9 cellular contexts compared by ENCODE assay signal in the genomic region with DNA sequence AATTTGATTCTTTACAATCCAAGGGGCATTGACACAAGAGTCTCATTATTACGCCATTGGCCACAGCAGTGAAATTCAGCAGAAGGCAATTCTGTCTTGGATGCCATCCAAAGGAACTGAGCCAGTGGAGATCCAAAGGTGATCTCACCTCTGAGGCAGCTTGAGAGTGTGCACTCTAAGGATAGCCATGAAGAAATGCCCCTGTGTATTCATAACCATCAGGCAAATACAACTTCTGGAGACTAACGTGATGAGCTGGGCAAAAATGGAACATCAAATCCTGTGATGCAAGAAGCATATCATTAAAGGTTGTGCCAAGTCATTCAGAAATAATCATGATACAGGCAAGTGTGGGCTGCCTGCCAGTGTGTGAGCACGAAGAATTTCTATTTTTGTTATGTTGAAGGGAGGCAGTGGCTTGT. TPM values are rescaled to one million over a fixed set of nuclear protein-coding genes. Genes with fewer than 3 reads are reported as not detected.
DNase-seq lines count a peak whose midpoint lies in the region; ATAC-seq, FAIRE-seq and TF ChIP-seq lines count a peak whose summit lies in the region.
"Had no signal": no experiment of that assay in that cellular context is flagged by ENCODE, and none has a peak within 500 bp of the region (broad histone marks: within the 10 kb centered on the region; RNA-seq: fewer than 3 reads in every experiment).

No MANE protein-coding gene starts in this region.

- no peaks in the 10 kb centered on the region for H3K23me2 ChIP-seq in H1 (ENCODE audit: low read depth, low read length)

- H2BK20ac ChIP-seq in H1 (ENCODE audit: low read length): peak overlapping the region; percentile 61; the same call in 1 of the 2 replicates

- no peak overlapping the region for H4K5ac ChIP-seq in H1 (ENCODE audit: insufficient read length, low read depth, low read length)

- H3K9me3 ChIP-seq in H1 (ENCODE audit: insufficient read depth in 2 of 2, low read depth in 1 of 2, low read length in 1 of 2) (no peaks in the 10 kb centered on the region), neural progenitor cell (ENCODE audit: low read depth) (no peaks in the 10 kb centered on the region)

- H3K79me2 ChIP-seq in H1 (ENCODE audit: control insufficient read depth in 1 of 2, insufficient read depth in 2 of 2, low read length in 2 of 2) (no peaks in the 10 kb centered on the region), neural progenitor cell (ENCODE audit: low read depth) (no peaks in the 10 kb centered on the region)

- H2BK15ac ChIP-seq in H1 (ENCODE audit: low read length): 0 out of 2 replicates have a peak overlapping the region, but pooled peaks have one; percentile 66

- POLR2A ChIA-PET in H1 (lab: Charles Lee; ENCODE audit: partially characterized antibody): no interaction called here

- TF ChIP-seq RAD21 in H1 (IDR thresholded peaks at IDR 0.05 in 1 of 2, conservative IDR thresholded peaks at IDR 0.05 in 1 of 2; ENCODE audit: low read depth in 2 of 2, low read length in 2 of 2): no peak

- intact Hi-C loops in CD14-positive monocyte (cut with micrococcal nuclease): no loop called here

- H2BK12ac ChIP-seq in H1 (ENCODE audit: low read depth, low read length): peak overlapping the region; percentile 89

- H3K27me3 ChIP-seq in H1 (replicated peaks in 1 of 4; ENCODE audit: control insufficient read depth in 3 of 4, extremely low read depth in 1 of 4, insufficient read depth in 3 of 4, low read length in 3 of 4) (no peaks in the 10 kb centered on the region), neural progenitor cell (no peaks in the 10 kb centered on the region)

- H3K4me3 ChIP-seq in H1 (ENCODE audit: extremely low read depth in 1 of 4, insufficient read depth in 2 of 4, low read depth in 3 of 4, low read length in 4 of 4) (no peak overlapping the region), neural progenitor cell (no peak overlapping the region)

- peak overlapping the region; percentile 20; the same call in 1 of the 2 replicates for H2BK5ac ChIP-seq in H1 (ENCODE audit: low read depth, low read length)

- H3K4me1 Mint-ChIP-seq in neural progenitor cell (peaks cover 3% of the 10 kb centered on the region), CD14-positive monocyte (no peaks in the 10 kb centered on the region)

- CTCF ChIA-PET in H1 (lab: Charles Lee; ENCODE audit: partially characterized antibody): no interaction called here

- H4K91ac ChIP-seq in H1 (replicated peaks; ENCODE audit: insufficient read length, low read length): no peak overlapping the region

- H3F3A ChIP-seq in neural progenitor cell (ENCODE audit: low read depth): peaks cover 21% of the 10 kb centered on the region

- no peak overlapping the region for H3K23ac ChIP-seq in H1 (ENCODE audit: insufficient read length)

- peaks cover 10% of the 10 kb centered on the region for H3K36me3 Mint-ChIP-seq in neural progenitor cell
- H3K36me3 Mint-ChIP-seq in CD14-positive monocyte: no peaks in the 10 kb centered on the region

- H2BK120ac ChIP-seq in H1 (replicated peaks; ENCODE audit: low read depth, low read length): peak overlapping the region; percentile 21

- H2AFZ ChIP-seq in H1 (ENCODE audit: low read length) (no peak overlapping the region), neural progenitor cell (replicated peaks) (no peak overlapping the region)

- TF ChIP-seq CTCF in H1 (IDR thresholded peaks at IDR 0.05; ENCODE audit: control extremely low read depth in 1 of 3, insufficient read depth in 1 of 3, low read depth in 1 of 3, low read length in 3 of 3) (no peak), neural progenitor cell (IDR thresholded peaks at IDR 0.05) (no peak), CD14-positive monocyte (IDR thresholded peaks at IDR 0.05) (no peak)

- H3K36me3 ChIP-seq in H1 (ENCODE audit: control insufficient read depth in 2 of 4, insufficient read depth in 4 of 4, low read length in 3 of 4) (no peaks in the 10 kb centered on the region), neural progenitor cell (no peaks in the 10 kb centered on the region)

- H3K4ac ChIP-seq in H1 (replicated peaks; ENCODE audit: insufficient read length, low read depth, low read length): no peak overlapping the region

- peak; percentile 70 for FAIRE-seq in H1 (lab: Jason Lieb, UNC)

- H4K20me1 ChIP-seq in H1 (replicated peaks in 1 of 2; ENCODE audit: control insufficient read depth in 1 of 2, insufficient read depth in 2 of 2, low read length in 2 of 2): no peaks in the 10 kb centered on the region
- H4K20me1 ChIP-seq in neural progenitor cell (ENCODE audit: low read depth): no peaks in the 10 kb centered on the region

- H3K9ac ChIP-seq in H1 (replicated peaks in 1 of 4; ENCODE audit: extremely low read depth in 1 of 4, low read depth in 3 of 4, low read length in 3 of 4) (no peak overlapping the region), neural progenitor cell (no peak overlapping the region)

- H3K27me3 Mint-ChIP-seq in neural progenitor cell (ENCODE audit: insufficient read depth, low read depth) (peaks cover 2% of the 10 kb centered on the region), CD14-positive monocyte (ENCODE audit: low read depth in 3 of 3) (peaks cover 0 to 2% (median 0%) of the 10 kb centered on the region in 3 donors)

- no peak overlapping the region for H4K8ac ChIP-seq in H1 (ENCODE audit: extremely low read depth, insufficient read depth, low read length)

- peak; percentile 69 for DNase-seq in HCEC 1CT
- DNase-seq in NCI-H2227 treated with DMSO at 0.1 percent for 48 hours (lab: John Stamatoyannopoulos, UW): peak; percentile 73
- DNase-seq in H1 (ENCODE audit: low read depth in 1 of 2, low spot score in 2 of 2): no peak
- no peak for DNase-seq in neural progenitor cell (ENCODE audit: low spot score)
- no peak for DNase-seq in foreskin melanocyte
- DNase-seq in T-helper 9 cell: no peak
- no peak for DNase-seq in CD14-positive monocyte (ENCODE audit: low spot score)
- DNase-seq: stimulated activated naive CD8-positive, alpha-beta T cell treated with anti-CD3 and anti-CD28 coated beads, Interleukin-15, Interleukin-2, amounts not matched to agents 100 U/mL and 50 U/mL, for 24 hours had no signal

- 93% methylated on average over 3 of the region's 3 CpGs; no CpG with 5 or more reads in 1 of the 2 experiments for WGBS in H1 (ENCODE audit: extremely low coverage in 1 of 2, insufficient coverage in 1 of 2, insufficient read length in 1 of 2, insufficient replicate concordance in 2 of 2, low coverage in 1 of 2, low lambda C conversion rate in 2 of 2, missing lambda C conversion rate in 1 of 2), 2 experiments

- peak overlapping the region; percentile 11 for H3K18ac ChIP-seq in H1 (ENCODE audit: extremely low read depth, low read length)

- no peak for TF ChIP-seq EP300 in H1 (IDR thresholded peaks at IDR 0.05; ENCODE audit: borderline replicate concordance in 1 of 2, low read depth in 2 of 2, low read length in 2 of 2)

- no peaks in the 10 kb centered on the region for H3K79me1 ChIP-seq in H1 (ENCODE audit: low read depth, low read length)

- H3K14ac ChIP-seq in H1 (ENCODE audit: insufficient read length): no peak overlapping the region

- H3K56ac ChIP-seq in H1 (replicated peaks; ENCODE audit: insufficient read length, low read depth, low read length): no peak overlapping the region

- ATAC-seq in GM21447 (IDR thresholded peaks at IDR 0.05; ENCODE audit: unreplicated experiment): no peak
- ATAC-seq: stimulated activated naive CD8-positive, alpha-beta T cell treated with anti-CD3 and anti-CD28 coated beads, Interleukin-15, Interleukin-2, amounts not matched to agents 100 U/mL and 50 U/mL, for 24 hours had no signal

- H3K9me3 Mint-ChIP-seq in neural progenitor cell (peaks cover 4% of the 10 kb centered on the region), CD14-positive monocyte (no peaks in the 10 kb centered on the region)

- H3K4me1 ChIP-seq in H1 (replicated peaks in 1 of 4; ENCODE audit: control insufficient read depth in 3 of 4, insufficient read depth in 4 of 4, low read length in 3 of 4) (peaks cover 2 to 8% (median 5%) of the 10 kb centered on the region in 4 experiments; a peak in 5 of 7 replicates), neural progenitor cell (peaks cover 56% of the 10 kb centered on the region)

- H3K4me3 Mint-ChIP-seq in neural progenitor cell: no peak overlapping the region
- no peak overlapping the region for H3K4me3 Mint-ChIP-seq in CD14-positive monocyte

- H3K27ac ChIP-seq in H1 (ENCODE audit: low read depth, low read length) (no peak overlapping the region), neural progenitor cell (no peak overlapping the region)

- TF ChIP-seq POLR2A in H1 (IDR thresholded peaks at IDR 0.05; ENCODE audit: control extremely low read depth in 1 of 2, low read depth in 2 of 2, low read length in 2 of 2): no peak

- no peak overlapping the region for H2AK5ac ChIP-seq in H1 (ENCODE audit: low read depth, low read length)

- no peak overlapping the region for H3K27ac Mint-ChIP-seq in neural progenitor cell
- no peak overlapping the region for H3K27ac Mint-ChIP-seq in CD14-positive monocyte

- H3K4me2 ChIP-seq in H1 (ENCODE audit: insufficient read depth in 1 of 2, low read depth in 2 of 2, low read length in 2 of 2) (no peak overlapping the region), neural progenitor cell (peak overlapping the region; percentile 21)

TF ChIP-seq in H1, 55 proteins besides CTCF, POLR2A, EP300 and RAD21:
- no peak for TF ChIP-seq CHD2 (IDR thresholded peaks at IDR 0.05; ENCODE audit: low read length)
- no peak for TF ChIP-seq TCF12 (IDR thresholded peaks at IDR 0.05; ENCODE audit: low read depth, low read length)
- TF ChIP-seq EZH2 (IDR thresholded peaks at IDR 0.05; ENCODE audit: low read depth, low read length, severe bottlenecking): no peak
- TF ChIP-seq SP2 (IDR thresholded peaks at IDR 0.05; ENCODE audit: low read length): no peak
- TF ChIP-seq RBBP5 (IDR thresholded peaks at IDR 0.05; ENCODE audit: borderline replicate concordance, low read depth, low read length): no peak

RNA-seq across cellular contexts. Expression of a gene that starts 41.4 kb away (rescaled TPM):
- total RNA-seq in H1 (2021; fragmentation: NEBNext Ultra II Directional; extraction: Animal tissue kit (Norgen Biotek cat#: 25700)): 2.0 and 2.9 TPM in 2 replicates
- polyA plus RNA-seq in H1 (2011; rRNA removed): 1.1 and 1.5 TPM in 2 replicates
- polyA plus RNA-seq in H1 (2011; cell fraction: cytosol; rRNA removed): 1.8 TPM
- 4.2 TPM for polyA plus RNA-seq in H1 (2011; cell fraction: nucleus; rRNA removed)
- polyA plus RNA-seq in H1 (2012, experiment 1 of 2): 3.3 to 4.6 TPM (median 3.8 TPM) in 4 replicates
- polyA plus RNA-seq in H1 (2012, experiment 2 of 2): 0.13 TPM
- polyA plus RNA-seq in H1 (2013, experiment 1 of 2): 7.5 TPM
- 6.3 TPM for polyA plus RNA-seq in H1 (2013, experiment 2 of 2)
- polyA minus RNA-seq in H1 (2011; rRNA and poly(A)+ RNA removed): 4.8 and 14.9 TPM in 2 replicates
- 3.1 TPM for polyA minus RNA-seq in H1 (2011; cell fraction: cytosol; rRNA and poly(A)+ RNA removed)
- 14.1 TPM for polyA minus RNA-seq in H1 (2011; cell fraction: nucleus; rRNA and poly(A)+ RNA removed)
- 12.3 and 15.0 TPM in 2 replicates for total RNA-seq in neural progenitor cell (ENCODE audit: low replicate concordance)
- not detected for polyA plus RNA-seq in CD14-positive monocyte

Comparison
In these comparisons a context has a peak if more than half of its experiments do, and no peak if none do; other contexts are left out.
1. DNase-seq: peak in HCEC 1CT (single experiment) and NCI-H2227 treated with DMSO at 0.1 percent for 48 hours (single experiment); none in H1 (0 of 2), neural progenitor cell (single experiment), foreskin melanocyte (single experiment), T-helper 9 cell (single experiment) and CD14-positive monocyte (single experiment).